8 cellular contexts compared by ENCODE assay signal in the genomic region with DNA sequence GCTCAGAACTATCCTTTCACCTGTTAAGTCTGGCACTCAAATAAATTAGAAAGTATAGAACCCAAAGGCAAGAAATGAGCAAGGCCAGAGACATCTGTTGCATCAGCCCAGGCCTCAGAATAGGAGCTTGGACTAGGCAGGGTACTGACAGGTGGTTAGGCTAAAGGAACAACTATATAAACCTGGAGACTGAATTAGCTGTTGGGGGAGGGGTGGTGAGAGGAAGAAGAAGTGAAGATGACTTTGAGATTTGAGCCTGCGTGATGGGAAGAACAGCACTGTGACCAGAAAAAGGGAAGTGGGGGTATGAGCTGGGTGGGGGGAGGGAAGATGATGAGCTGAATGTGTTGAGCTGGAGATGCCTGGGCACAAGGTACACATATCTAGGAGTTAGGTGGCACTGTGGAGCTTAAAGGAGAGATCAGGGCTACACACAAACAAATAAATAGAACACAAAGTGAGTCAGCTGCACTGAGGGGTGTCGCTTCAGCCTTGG.
DNase-seq lines count a peak whose midpoint lies in the region; ATAC-seq and TF ChIP-seq lines count a peak whose summit lies in the region.

No MANE protein-coding gene starts in this region.

- peak; percentile 25 for TF ChIP-seq CTCF in GM20000 (IDR thresholded peaks at IDR 0.05; ENCODE audit: extremely low read depth, missing control alignments)
- TF ChIP-seq CTCF in SK-N-SH (IDR thresholded peaks at IDR 0.05), result no peak

- peaks cover 0 to 5% of the 10 kb centered on the region in 2 donors for H3K27me3 Mint-ChIP-seq in effector memory CD8-positive, alpha-beta T cell

- H4K20me1 ChIP-seq in SK-N-SH (ENCODE audit: insufficient read depth), result no peaks in the 10 kb centered on the region

- TF ChIP-seq RAD21 in SK-N-SH (IDR thresholded peaks at IDR 0.05; ENCODE audit: low read length), result no peak

- no peak overlapping the region for H3K27ac ChIP-seq in SK-N-SH (ENCODE audit: low read depth in 2 of 2, low read length in 1 of 2)

- POLR2A ChIA-PET in SK-N-SH (lab: Yijun Ruan, JAX), result no interaction called here

- TF ChIP-seq EP300 in SK-N-SH (IDR thresholded peaks at IDR 0.05; ENCODE audit: borderline replicate concordance in 1 of 2, low read depth in 1 of 2, low read length in 1 of 2), result no peak

- 92% methylated on average over 2 of the region's 2 CpGs for WGBS in SK-N-SH (ENCODE audit: low lambda C conversion rate)

- no peaks in the 10 kb centered on the region for H3K27me3 ChIP-seq in SK-N-SH (ENCODE audit: insufficient read depth)

- no peaks in the 10 kb centered on the region for H3F3A ChIP-seq in SK-N-SH (replicated peaks; ENCODE audit: insufficient read depth)

- CTCF ChIA-PET in SK-N-SH (lab: Yijun Ruan, JAX), result interaction anchor here (1.0 to 1.1 kb wide), 2 partner anchors 87 to 281 kb away, joined by 3 to 4 read pairs; no protein-coding TSS in a partner anchor

- no peak overlapping the region for H3K4me3 ChIP-seq in Jurkat, Clone E6-1 (ENCODE audit: low read length)
- H3K4me3 ChIP-seq in SK-N-SH (ENCODE audit: low read depth in 2 of 2, low read length in 1 of 2), result no peak overlapping the region

- ATAC-seq in effector memory CD8-positive, alpha-beta T cell (replicated peaks), result peak; percentile 37
- no peak for ATAC-seq in GM18520 (IDR thresholded peaks at IDR 0.05; ENCODE audit: unreplicated experiment)

- H3K9me3 ChIP-seq in SK-N-SH, result no peaks in the 10 kb centered on the region

- H3K36me3 ChIP-seq in SK-N-SH (replicated peaks in 1 of 2; ENCODE audit: control insufficient read depth in 1 of 2, insufficient read depth in 2 of 2, low read length in 1 of 2), result no peaks in the 10 kb centered on the region

- no peaks in the 10 kb centered on the region for H3K79me2 ChIP-seq in SK-N-SH (ENCODE audit: insufficient read depth)

- no peaks in the 10 kb centered on the region for H3K36me3 Mint-ChIP-seq in effector memory CD8-positive, alpha-beta T cell (ENCODE audit: insufficient read depth)

- peak overlapping the region; percentile 7 to 73 for H3K27ac Mint-ChIP-seq in effector memory CD8-positive, alpha-beta T cell

- DNase-seq in DMS53 (lab: John Stamatoyannopoulos, UW), result peak; percentile 22
- DNase-seq in GM20000 (ENCODE audit: low spot score), result no peak
- peak; percentile 58 for DNase-seq in Jurkat, Clone E6-1 (ENCODE audit: low read depth, low spot score)
- no peak for DNase-seq in effector memory CD8-positive, alpha-beta T cell
- no peak for DNase-seq in SK-N-SH
- no peak for DNase-seq in NCI-H446 treated with DMSO at 0.1 percent for 48 hours (lab: John Stamatoyannopoulos, UW)
- no peak for DNase-seq in NCI-H2196 (lab: John Stamatoyannopoulos, UW; ENCODE audit: unreplicated experiment)

- peaks cover 10 to 11% of the 10 kb centered on the region in 2 donors for H3K4me1 Mint-ChIP-seq in effector memory CD8-positive, alpha-beta T cell (ENCODE audit: low read depth in 2 of 2)

- no peak overlapping the region for H3K4me3 Mint-ChIP-seq in effector memory CD8-positive, alpha-beta T cell

- no peaks in the 10 kb centered on the region for H3K9me3 Mint-ChIP-seq in effector memory CD8-positive, alpha-beta T cell

- peaks cover 0 to 4% of the 10 kb centered on the region in 2 experiments; a peak in 3 of 4 replicates for H3K4me1 ChIP-seq in SK-N-SH (ENCODE audit: control insufficient read depth in 1 of 2, insufficient read depth in 2 of 2, low read depth in 1 of 2, low read length in 1 of 2)

- H3K9me2 ChIP-seq in SK-N-SH, result no peaks in the 10 kb centered on the region

- no peak overlapping the region for H3K9ac ChIP-seq in SK-N-SH

- no peak overlapping the region for H3K4me2 ChIP-seq in SK-N-SH

- H2AFZ ChIP-seq in SK-N-SH (ENCODE audit: low read depth), result no peak overlapping the region

TF ChIP-seq in SK-N-SH, 30 proteins besides CTCF, POLR2A, EP300 and RAD21:
- TF ChIP-seq, protein P1, sequence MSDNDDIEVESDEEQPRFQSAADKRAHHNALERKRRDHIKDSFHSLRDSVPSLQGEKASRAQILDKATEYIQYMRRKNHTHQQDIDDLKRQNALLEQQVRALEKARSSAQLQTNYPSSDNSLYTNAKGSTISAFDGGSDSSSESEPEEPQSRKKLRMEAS (IDR thresholded peaks at IDR 0.05; ENCODE audit: low read depth), result no peak
- TF ChIP-seq CHD2 (IDR thresholded peaks at IDR 0.05; ENCODE audit: low read length, partially characterized antibody) (no peak), FOSL2 (IDR thresholded peaks at IDR 0.05; ENCODE audit: borderline replicate concordance, low read depth) (no peak), YY1 (IDR thresholded peaks at IDR 0.05; ENCODE audit: low read depth) (no peak), MXI1 (IDR thresholded peaks at IDR 0.05; ENCODE audit: low read depth, low read length) (no peak), SIN3A (IDR thresholded peaks at IDR 0.05; ENCODE audit: borderline replicate concordance, low read depth, low read length) (no peak), RCOR1 (IDR thresholded peaks at IDR 0.05; ENCODE audit: low read length) (no peak), SMC3 (IDR thresholded peaks at IDR 0.05; ENCODE audit: low read depth, low read length) (no peak), FOXJ3 (CRISPR knock-in tag; IDR thresholded peaks at IDR 0.05) (no peak), RXRA (IDR thresholded peaks at IDR 0.05; ENCODE audit: borderline replicate concordance, low read depth) (no peak), EZH2phosphoT487 (IDR thresholded peaks at IDR 0.05; ENCODE audit: borderline replicate concordance, low read depth) (no peak)
- TF ChIP-seq, protein P2, sequence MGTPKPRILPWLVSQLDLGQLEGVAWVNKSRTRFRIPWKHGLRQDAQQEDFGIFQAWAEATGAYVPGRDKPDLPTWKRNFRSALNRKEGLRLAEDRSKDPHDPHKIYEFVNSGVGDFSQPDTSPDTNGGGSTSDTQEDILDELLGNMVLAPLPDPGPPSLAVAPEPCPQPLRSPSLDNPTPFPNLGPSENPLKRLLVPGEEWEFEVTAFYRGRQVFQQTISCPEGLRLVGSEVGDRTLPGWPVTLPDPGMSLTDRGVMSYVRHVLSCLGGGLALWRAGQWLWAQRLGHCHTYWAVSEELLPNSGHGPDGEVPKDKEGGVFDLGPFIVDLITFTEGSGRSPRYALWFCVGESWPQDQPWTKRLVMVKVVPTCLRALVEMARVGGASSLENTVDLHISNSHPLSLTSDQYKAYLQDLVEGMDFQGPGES (IDR thresholded peaks at IDR 0.05; ENCODE audit: low read depth, low read length), result no peak
- TF ChIP-seq, protein P3, sequence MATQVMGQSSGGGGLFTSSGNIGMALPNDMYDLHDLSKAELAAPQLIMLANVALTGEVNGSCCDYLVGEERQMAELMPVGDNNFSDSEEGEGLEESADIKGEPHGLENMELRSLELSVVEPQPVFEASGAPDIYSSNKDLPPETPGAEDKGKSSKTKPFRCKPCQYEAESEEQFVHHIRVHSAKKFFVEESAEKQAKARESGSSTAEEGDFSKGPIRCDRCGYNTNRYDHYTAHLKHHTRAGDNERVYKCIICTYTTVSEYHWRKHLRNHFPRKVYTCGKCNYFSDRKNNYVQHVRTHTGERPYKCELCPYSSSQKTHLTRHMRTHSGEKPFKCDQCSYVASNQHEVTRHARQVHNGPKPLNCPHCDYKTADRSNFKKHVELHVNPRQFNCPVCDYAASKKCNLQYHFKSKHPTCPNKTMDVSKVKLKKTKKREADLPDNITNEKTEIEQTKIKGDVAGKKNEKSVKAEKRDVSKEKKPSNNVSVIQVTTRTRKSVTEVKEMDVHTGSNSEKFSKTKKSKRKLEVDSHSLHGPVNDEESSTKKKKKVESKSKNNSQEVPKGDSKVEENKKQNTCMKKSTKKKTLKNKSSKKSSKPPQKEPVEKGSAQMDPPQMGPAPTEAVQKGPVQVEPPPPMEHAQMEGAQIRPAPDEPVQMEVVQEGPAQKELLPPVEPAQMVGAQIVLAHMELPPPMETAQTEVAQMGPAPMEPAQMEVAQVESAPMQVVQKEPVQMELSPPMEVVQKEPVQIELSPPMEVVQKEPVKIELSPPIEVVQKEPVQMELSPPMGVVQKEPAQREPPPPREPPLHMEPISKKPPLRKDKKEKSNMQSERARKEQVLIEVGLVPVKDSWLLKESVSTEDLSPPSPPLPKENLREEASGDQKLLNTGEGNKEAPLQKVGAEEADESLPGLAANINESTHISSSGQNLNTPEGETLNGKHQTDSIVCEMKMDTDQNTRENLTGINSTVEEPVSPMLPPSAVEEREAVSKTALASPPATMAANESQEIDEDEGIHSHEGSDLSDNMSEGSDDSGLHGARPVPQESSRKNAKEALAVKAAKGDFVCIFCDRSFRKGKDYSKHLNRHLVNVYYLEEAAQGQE (IDR thresholded peaks at IDR 0.05; ENCODE audit: low read depth, low read length), result no peak

Comparison
In these comparisons a context has a peak if more than half of its experiments do, and no peak if none do; other contexts are left out.
1. DNase-seq: peak in DMS53 (single experiment) and Jurkat, Clone E6-1 (single experiment); none in GM20000 (single experiment), effector memory CD8-positive, alpha-beta T cell (0 of 3), SK-N-SH (single experiment), NCI-H446 treated with DMSO at 0.1 percent for 48 hours (single experiment) and NCI-H2196 (single experiment).